In genomic region chr16:67177743-67178699, GRCh38 we compare ENCODE assay signal across 8 cellular contexts. TPM values are rescaled to one million over a fixed set of nuclear protein-coding genes. Genes with fewer than 3 reads are reported as not detected.
DNase-seq lines count a peak whose midpoint lies in the region; ATAC-seq, FAIRE-seq and TF ChIP-seq lines count a peak whose summit lies in the region.

No MANE protein-coding gene starts in this region.

- no peaks in the 10 kb centered on the region for H3K9me3 ChIP-seq in A549
- H3K9me3 ChIP-seq in K562 (replicated peaks; ENCODE audit: control insufficient read depth, insufficient read depth, low read depth, low read length), result no peaks in the 10 kb centered on the region
- H3K9me3 ChIP-seq in skeletal muscle tissue (ENCODE audit: control insufficient read depth in 3 of 3, low read length in 3 of 3), result no peaks in the 10 kb centered on the region

- intact Hi-C loops in K562 (cut with micrococcal nuclease), result no loop called here

- FAIRE-seq in A549 (lab: Jason Lieb, UNC) (no peak), K562 (lab: Jason Lieb, UNC) (no peak)

- H4K20me1 ChIP-seq in K562 (replicated peaks; ENCODE audit: control insufficient read depth, insufficient read depth, low read length), result no peaks in the 10 kb centered on the region

- TF ChIP-seq POLR2A in A549 (IDR thresholded peaks at IDR 0.05; ENCODE audit: low read length), result no peak
- TF ChIP-seq POLR2A in K562 (conservative IDR thresholded peaks at IDR 0.05), result no peak

- peaks cover 10% of the 10 kb centered on the region for H3K79me2 ChIP-seq in K562 (ENCODE audit: control insufficient read depth, insufficient read depth, low read length)

- DNase-seq in A549 (ENCODE audit: low read depth in 1 of 2, low spot score in 1 of 2) (peak; percentile 57 to 76), HFF-Myc (ENCODE audit: extremely low read depth, low read depth) (no peak), RKO (ENCODE audit: low spot score) (peak; percentile 80), K562 (ENCODE audit: extremely low read depth in 1 of 4, low spot score in 3 of 4) (peak; percentile 47 to 71 (median 65)), NOMO-1 treated with dmso at 0.1 percent for 144 hours (lab: John Stamatoyannopoulos, UW; ENCODE audit: unreplicated experiment) (no peak), NCI-H446 treated with DMSO at 0.1 percent for 48 hours (lab: John Stamatoyannopoulos, UW) (no peak)

- H3K4me3 ChIP-seq in A549 (peak overlapping the region; percentile 46), HFF-Myc (replicated peaks; ENCODE audit: low read depth, low read length) (peak overlapping the region; percentile 15), K562 (peak overlapping the region; percentile 32), iPS-11a (ENCODE audit: low read depth, low read length) (peak overlapping the region; percentile 63), skeletal muscle tissue (ENCODE audit: low read length in 3 of 3) (peak overlapping the region; percentile 62 to 73 (median 72))

- no peaks in the 10 kb centered on the region for H3K27me3 ChIP-seq in K562 (ENCODE audit: control insufficient read depth in 2 of 2, insufficient read depth in 2 of 2, low read length in 2 of 2)
- no peaks in the 10 kb centered on the region for H3K27me3 ChIP-seq in skeletal muscle tissue (ENCODE audit: control insufficient read depth in 3 of 3, insufficient read depth in 3 of 3, low read length in 3 of 3)

- ATAC-seq in A549, result peak; percentile 41 to 65
- ATAC-seq in K562, result peak; percentile 81

- H3K9me1 ChIP-seq in K562 (ENCODE audit: control insufficient read depth, insufficient read depth, low read length), result no peaks in the 10 kb centered on the region

- POLR2A ChIA-PET in A549 (lab: Yijun Ruan, JAX) (interaction anchor here (0.8 kb wide), 1 partner anchor 17 kb away, joined by 3 read pairs; no protein-coding TSS in a partner anchor), K562 (lab: Yijun Ruan, JAX) (interaction anchor here (0.7 to 1.1 kb wide), 4 partner anchors 11 to 290 kb away, joined by 3 read pairs; partner anchors contain the start of gene EXOC3L1)

- H2AFZ ChIP-seq in K562 (ENCODE audit: low read depth, low read length), result 0 out of 2 replicates have a peak overlapping the region, but pooled peaks have one; percentile 57

- WGBS in A549 (ENCODE audit: missing lambda C conversion rate), result 35% methylated on average over 11 of the region's 73 CpGs
- WGBS in K562 (ENCODE audit: insufficient coverage, low coverage, missing lambda C conversion rate), result 49% methylated on average over 56 of the region's 73 CpGs

- no peak for TF ChIP-seq CTCF in A549 (IDR thresholded peaks at IDR 0.05)
- no peak for TF ChIP-seq CTCF in HFF-Myc (IDR thresholded peaks at IDR 0.05; ENCODE audit: low read depth, low read length, missing control alignments)
- no peak for TF ChIP-seq CTCF in K562 (IDR thresholded peaks at IDR 0.05 in 2 of 3, conservative IDR thresholded peaks at IDR 0.05 in 1 of 3; ENCODE audit: insufficient read depth in 2 of 3, low read depth in 1 of 3, low read length in 3 of 3)

- in situ Hi-C loops in K562 (cut with MboI), result no loop called here

- peaks cover 36% of the 10 kb centered on the region for H3K4me1 ChIP-seq in A549
- peaks cover 9 to 48% of the 10 kb centered on the region in 2 experiments for H3K4me1 ChIP-seq in K562 (replicated peaks in 1 of 2; ENCODE audit: control insufficient read depth in 2 of 2, insufficient read depth in 2 of 2, low read length in 2 of 2)
- H3K4me1 ChIP-seq in skeletal muscle tissue (ENCODE audit: control insufficient read depth in 3 of 3, insufficient read depth in 3 of 3, low read length in 3 of 3), result peaks cover 57 to 75% (median 57%) of the 10 kb centered on the region in 3 donors

- BruUV-seq in K562 (replicated peaks; lab: Mats Ljungman, UMichigan), result no TSS peak

- TF ChIP-seq RAD21 in A549 (conservative IDR thresholded peaks at IDR 0.05 in 1 of 2, IDR thresholded peaks at IDR 0.05 in 1 of 2) (no peak), K562 (CRISPR knock-in tag; conservative IDR thresholded peaks at IDR 0.05 in 1 of 2, IDR thresholded peaks at IDR 0.05 in 1 of 2) (no peak)

- CTCF ChIA-PET in A549 (lab: Yijun Ruan, JAX), result interaction anchor here (1.2 to 20.5 kb wide), 8 partner anchors 8 to 200 kb away, joined by 3 to 314 read pairs (median 6); partner anchors contain the start of genes B3GNT9, EXOC3L1, FBXL8 and MATCAP1
- CTCF ChIA-PET in K562 (lab: Yijun Ruan, JAX; ENCODE audit: low intra/inter-chr PET ratio), result interaction anchor here (0.6 kb wide), 1 partner anchor 66 kb away, joined by 3 read pairs; no protein-coding TSS in a partner anchor

- H3K36me3 ChIP-seq in K562 (ENCODE audit: control insufficient read depth, insufficient read depth, low read length) (no peaks in the 10 kb centered on the region), skeletal muscle tissue (ENCODE audit: control insufficient read depth in 3 of 3, insufficient read depth in 3 of 3, low read length in 3 of 3) (peaks cover 10 to 14% (median 12%) of the 10 kb centered on the region in 3 donors)

- H3K4me2 ChIP-seq in A549 (peak overlapping the region; percentile 87), K562 (ENCODE audit: insufficient read depth, low read length) (peak overlapping the region; percentile 61; the same call in 1 of the 2 replicates)

- H3K27ac ChIP-seq in A549 (peak overlapping the region; percentile 57 to 77; a peak in 5 of 6 replicates), K562 (ENCODE audit: extremely low read depth, low read depth, low read length) (no peak overlapping the region), skeletal muscle tissue (ENCODE audit: low read depth, low read length) (no peak overlapping the region)

- H3K9ac ChIP-seq in K562 (ENCODE audit: insufficient read depth in 1 of 2, low read depth in 2 of 2, low read length in 2 of 2) (peak overlapping the region in 1 of 2 experiments; percentile 72; a peak in 2 of 4 replicates), skeletal muscle tissue (ENCODE audit: low read depth in 1 of 3, low read length in 3 of 3) (peak overlapping the region in 2 of 3 donors; percentile 4 to 77)

- no peak for TF ChIP-seq EP300 in A549 (IDR thresholded peaks at IDR 0.05)
- no peak for TF ChIP-seq EP300 in K562 (IDR thresholded peaks at IDR 0.05; ENCODE audit: low read length)

RNA-seq across cellular contexts. Expression of gene MATCAP1, which starts 5.7 kb away (rescaled TPM):
- 7.2 and 7.5 TPM in 2 replicates for polyA plus RNA-seq in A549 (2011; rRNA removed)
- polyA plus RNA-seq in A549 (2012; cell fraction: cytosol; rRNA removed), result 14.3 and 20.0 TPM in 2 replicates
- 109 and 134 TPM in 2 replicates for polyA plus RNA-seq in A549 (2012; cell fraction: nucleus; rRNA removed)
- 16.1 to 23.5 TPM (median 20.8 TPM) in 3 replicates for polyA plus RNA-seq in A549 (2017; fragmentation: RNase III; extraction: RNeasy Plus Mini Kit Qiagen cat#74134 plus additional on column Dnase treatment)
- polyA minus RNA-seq in A549 (2011; rRNA and poly(A)+ RNA removed), result 10.8 and 13.6 TPM in 2 replicates
- 49.6 and 111 TPM in 2 replicates for total RNA-seq in K562 (2011; cell fraction: chromatin; rRNA removed; ENCODE audit: low replicate concordance)
- total RNA-seq in K562 (2011; cell fraction: nucleolus; rRNA removed), result 67.4 and 83.6 TPM in 2 replicates
- 53.7 and 59.5 TPM in 2 replicates for total RNA-seq in K562 (2011; cell fraction: nucleoplasm; rRNA removed)
- 10.3 and 13.2 TPM in 2 replicates for total RNA-seq in K562 (2014; rRNA removed)
- 5.6 and 6.0 TPM in 2 replicates for total RNA-seq in K562 (2014; rRNA removed; fragmentation: Illumina TruSeq; extraction: Trizol)
- 9.2 and 9.9 TPM in 2 replicates for total RNA-seq in K562 (2015; rRNA removed; fragmentation: Illumina TruSeq; extraction: Trizol)
- total RNA-seq in K562 (2021), result 16.6 and 16.9 TPM in 2 replicates
- polyA plus RNA-seq in K562 (2011; rRNA removed), result 13.4 and 17.8 TPM in 2 replicates
- 19.3 and 25.9 TPM in 2 replicates for polyA plus RNA-seq in K562 (2011; cell fraction: cytosol; rRNA removed)
- 127 and 197 TPM in 2 replicates for polyA plus RNA-seq in K562 (2011; cell fraction: nucleus; rRNA removed)
- polyA plus RNA-seq in K562 (2012), result 18.3 and 21.0 TPM in 2 replicates
- 10.6 and 12.0 TPM in 2 replicates for polyA plus RNA-seq in K562 (2014; fragmentation: Illumina TruSeq; extraction: Trizol)
- polyA plus RNA-seq in K562 (2014; fragmentation: Nextera tagmentation; extraction: Ambion mirVana), result 1 to 10 TPM; 3.4 to 3.8 TPM
- polyA plus RNA-seq in K562 (2014; rRNA removed), result 20.5 and 27.5 TPM in 2 replicates
- polyA minus RNA-seq in K562 (2011; rRNA and poly(A)+ RNA removed), result 5.0 and 6.0 TPM in 2 replicates
- 5.5 and 9.5 TPM in 2 replicates for polyA minus RNA-seq in K562 (2011; cell fraction: cytosol; rRNA and poly(A)+ RNA removed)
- polyA minus RNA-seq in K562 (2011; cell fraction: nucleus; rRNA and poly(A)+ RNA removed), result 28.1 and 37.3 TPM in 2 replicates
- 5.2 TPM for total RNA-seq in skeletal muscle tissue

RNA-seq across cellular contexts. Expression of gene NOL3, which starts 7.7 kb away (rescaled TPM):
- polyA plus RNA-seq in A549 (2011; rRNA removed) (22.6 and 24.4 TPM in 2 replicates), A549 (2017; fragmentation: RNase III; extraction: RNeasy Plus Mini Kit Qiagen cat#74134 plus additional on column Dnase treatment) (38.5 to 41.3 TPM (median 39.1 TPM) in 3 replicates), K562 (2011; rRNA removed) (8.4 and 13.5 TPM in 2 replicates), K562 (2014; fragmentation: Illumina TruSeq; extraction: Trizol) (7.6 and 8.2 TPM in 2 replicates), K562 (2014; fragmentation: Nextera tagmentation; extraction: Ambion mirVana) (under 1 TPM; 0.45 to 0.69 TPM), K562 (2014; rRNA removed) (12.2 and 14.0 TPM in 2 replicates)
- polyA plus RNA-seq in A549 (2012; cell fraction: cytosol; rRNA removed), result 36.9 and 41.0 TPM in 2 replicates
- polyA plus RNA-seq in A549 (2012; cell fraction: nucleus; rRNA removed), result 53.4 and 79.4 TPM in 2 replicates
- 9.0 and 10.6 TPM in 2 replicates for polyA minus RNA-seq in A549 (2011; rRNA and poly(A)+ RNA removed)
- 81.0 and 88.7 TPM in 2 replicates for total RNA-seq in K562 (2011; cell fraction: chromatin; rRNA removed; ENCODE audit: low replicate concordance)
- total RNA-seq in K562 (2011; cell fraction: nucleolus; rRNA removed), result 34.7 and 39.7 TPM in 2 replicates
- total RNA-seq in K562 (2011; cell fraction: nucleoplasm; rRNA removed), result 64.6 and 93.4 TPM in 2 replicates
- total RNA-seq in K562 (2014; rRNA removed) (5.4 and 8.3 TPM in 2 replicates), K562 (2014; rRNA removed; fragmentation: Illumina TruSeq; extraction: Trizol) (3.4 and 4.3 TPM in 2 replicates), K562 (2015; rRNA removed; fragmentation: Illumina TruSeq; extraction: Trizol) (4.1 and 5.0 TPM in 2 replicates), K562 (2021) (7.0 and 9.3 TPM in 2 replicates), skeletal muscle tissue (11.0 TPM)
- 5.8 and 7.2 TPM in 2 replicates for polyA plus RNA-seq in K562 (2011; cell fraction: cytosol; rRNA removed)
- 50.0 and 53.8 TPM in 2 replicates for polyA plus RNA-seq in K562 (2011; cell fraction: nucleus; rRNA removed)
- 19.1 and 59.4 TPM in 2 replicates for polyA plus RNA-seq in K562 (2012)
- polyA minus RNA-seq in K562 (2011; rRNA and poly(A)+ RNA removed), result 3.4 and 5.6 TPM in 2 replicates
- polyA minus RNA-seq in K562 (2011; cell fraction: cytosol; rRNA and poly(A)+ RNA removed), result 1.9 and 2.5 TPM in 2 replicates
- polyA minus RNA-seq in K562 (2011; cell fraction: nucleus; rRNA and poly(A)+ RNA removed), result 5.4 and 10.3 TPM in 2 replicates

RNA-seq across cellular contexts. Expression of gene EXOC3L1, which starts 11.9 kb away (rescaled TPM):
- polyA plus RNA-seq in A549 (2011; rRNA removed) (0.06 TPM in 1 of 2 replicates, not detected in the other), A549 (2017; fragmentation: RNase III; extraction: RNeasy Plus Mini Kit Qiagen cat#74134 plus additional on column Dnase treatment) (not detected in 3 replicates), K562 (2011; rRNA removed) (0.08 TPM in 1 of 2 replicates, not detected in the other), K562 (2014; fragmentation: Illumina TruSeq; extraction: Trizol) (not detected in 2 replicates), K562 (2014; fragmentation: Nextera tagmentation; extraction: Ambion mirVana) (not detected), K562 (2014; rRNA removed) (not detected in 2 replicates)
- polyA plus RNA-seq in A549 (2012; cell fraction: cytosol; rRNA removed), result 0.12 and 0.15 TPM in 2 replicates
- 0.09 and 0.24 TPM in 2 replicates for polyA plus RNA-seq in A549 (2012; cell fraction: nucleus; rRNA removed)
- not detected in 2 replicates for polyA minus RNA-seq in A549 (2011; rRNA and poly(A)+ RNA removed)
- total RNA-seq in K562 (2011; cell fraction: chromatin; rRNA removed; ENCODE audit: low replicate concordance), result not detected in 2 replicates
- not detected in 2 replicates for total RNA-seq in K562 (2011; cell fraction: nucleolus; rRNA removed)
- total RNA-seq in K562 (2011; cell fraction: nucleoplasm; rRNA removed), result not detected in 2 replicates
- total RNA-seq in K562 (2014; rRNA removed) (0.12 TPM in 1 of 2 replicates, not detected in the other), K562 (2014; rRNA removed; fragmentation: Illumina TruSeq; extraction: Trizol) (not detected in 2 replicates), K562 (2015; rRNA removed; fragmentation: Illumina TruSeq; extraction: Trizol) (not detected in 2 replicates), K562 (2021) (not detected in 2 replicates), skeletal muscle tissue (5.2 TPM)
- polyA plus RNA-seq in K562 (2011; cell fraction: cytosol; rRNA removed), result 0.04 and 0.12 TPM in 2 replicates
- polyA plus RNA-seq in K562 (2011; cell fraction: nucleus; rRNA removed), result 0.11 TPM in 1 of 2 replicates, not detected in the other
- 0.10 and 0.11 TPM in 2 replicates for polyA plus RNA-seq in K562 (2012)
- not detected in 2 replicates for polyA minus RNA-seq in K562 (2011; rRNA and poly(A)+ RNA removed)
- not detected in 2 replicates for polyA minus RNA-seq in K562 (2011; cell fraction: cytosol; rRNA and poly(A)+ RNA removed)
- polyA minus RNA-seq in K562 (2011; cell fraction: nucleus; rRNA and poly(A)+ RNA removed), result not detected in 2 replicates

RNA-seq across cellular contexts. Expression of gene HSF4, which starts 13.5 kb away (rescaled TPM):
- polyA plus RNA-seq in A549 (2011; rRNA removed) (8.3 and 11.7 TPM in 2 replicates), A549 (2017; fragmentation: RNase III; extraction: RNeasy Plus Mini Kit Qiagen cat#74134 plus additional on column Dnase treatment) (15.3 to 22.0 TPM (median 18.9 TPM) in 3 replicates), K562 (2011; rRNA removed) (7.3 and 19.2 TPM in 2 replicates), K562 (2014; fragmentation: Illumina TruSeq; extraction: Trizol) (9.2 and 12.8 TPM in 2 replicates), K562 (2014; fragmentation: Nextera tagmentation; extraction: Ambion mirVana) (under 1 TPM in 1 of 2 experiments, not detected in 1; 0.50 TPM), K562 (2014; rRNA removed) (21.4 and 35.4 TPM in 2 replicates)
- 12.1 and 13.7 TPM in 2 replicates for polyA plus RNA-seq in A549 (2012; cell fraction: cytosol; rRNA removed)
- polyA plus RNA-seq in A549 (2012; cell fraction: nucleus; rRNA removed), result 198 and 241 TPM in 2 replicates
- 4.9 and 5.0 TPM in 2 replicates for polyA minus RNA-seq in A549 (2011; rRNA and poly(A)+ RNA removed)
- 143 and 358 TPM in 2 replicates for total RNA-seq in K562 (2011; cell fraction: chromatin; rRNA removed; ENCODE audit: low replicate concordance)
- 185 and 204 TPM in 2 replicates for total RNA-seq in K562 (2011; cell fraction: nucleolus; rRNA removed)
- 149 and 156 TPM in 2 replicates for total RNA-seq in K562 (2011; cell fraction: nucleoplasm; rRNA removed)
- total RNA-seq in K562 (2014; rRNA removed) (8.3 and 13.2 TPM in 2 replicates), K562 (2014; rRNA removed; fragmentation: Illumina TruSeq; extraction: Trizol) (3.4 and 5.3 TPM in 2 replicates), K562 (2015; rRNA removed; fragmentation: Illumina TruSeq; extraction: Trizol) (9.7 and 9.8 TPM in 2 replicates), K562 (2021) (22.6 and 25.2 TPM in 2 replicates), skeletal muscle tissue (3.7 TPM)
- polyA plus RNA-seq in K562 (2011; cell fraction: cytosol; rRNA removed), result 8.5 and 10.2 TPM in 2 replicates
- polyA plus RNA-seq in K562 (2011; cell fraction: nucleus; rRNA removed), result 197 and 252 TPM in 2 replicates
- polyA plus RNA-seq in K562 (2012), result 28.8 and 44.0 TPM in 2 replicates
- polyA minus RNA-seq in K562 (2011; rRNA and poly(A)+ RNA removed), result 1.5 and 4.8 TPM in 2 replicates
- 3.6 and 5.6 TPM in 2 replicates for polyA minus RNA-seq in K562 (2011; cell fraction: cytosol; rRNA and poly(A)+ RNA removed)
- 25.0 and 38.5 TPM in 2 replicates for polyA minus RNA-seq in K562 (2011; cell fraction: nucleus; rRNA and poly(A)+ RNA removed)

RNA-seq across cellular contexts. Expression of gene E2F4, which starts 13.9 kb away (rescaled TPM):
- polyA plus RNA-seq in A549 (2011; rRNA removed) (65.1 and 71.8 TPM in 2 replicates), A549 (2017; fragmentation: RNase III; extraction: RNeasy Plus Mini Kit Qiagen cat#74134 plus additional on column Dnase treatment) (66.0 to 69.6 TPM (median 66.6 TPM) in 3 replicates), K562 (2011; rRNA removed) (83.4 and 101 TPM in 2 replicates), K562 (2014; fragmentation: Illumina TruSeq; extraction: Trizol) (127 and 129 TPM in 2 replicates), K562 (2014; fragmentation: Nextera tagmentation; extraction: Ambion mirVana) (10 to 100 TPM in 1 of 2 experiments, 1 to 10 TPM in 1; 9.7 to 18.9 TPM), K562 (2014; rRNA removed) (139 and 150 TPM in 2 replicates)
- 128 and 154 TPM in 2 replicates for polyA plus RNA-seq in A549 (2012; cell fraction: cytosol; rRNA removed)
- polyA plus RNA-seq in A549 (2012; cell fraction: nucleus; rRNA removed), result 347 and 361 TPM in 2 replicates
- 106 and 115 TPM in 2 replicates for polyA minus RNA-seq in A549 (2011; rRNA and poly(A)+ RNA removed)
- total RNA-seq in K562 (2011; cell fraction: chromatin; rRNA removed; ENCODE audit: low replicate concordance), result 211 and 651 TPM in 2 replicates
- total RNA-seq in K562 (2011; cell fraction: nucleolus; rRNA removed), result 388 and 435 TPM in 2 replicates
- total RNA-seq in K562 (2011; cell fraction: nucleoplasm; rRNA removed), result 240 and 280 TPM in 2 replicates
- total RNA-seq in K562 (2014; rRNA removed) (109 and 145 TPM in 2 replicates), K562 (2014; rRNA removed; fragmentation: Illumina TruSeq; extraction: Trizol) (52.8 and 64.0 TPM in 2 replicates), K562 (2015; rRNA removed; fragmentation: Illumina TruSeq; extraction: Trizol) (105 and 106 TPM in 2 replicates), K562 (2021) (114 and 115 TPM in 2 replicates), skeletal muscle tissue (32.4 TPM)
- polyA plus RNA-seq in K562 (2011; cell fraction: cytosol; rRNA removed), result 110 and 215 TPM in 2 replicates
- polyA plus RNA-seq in K562 (2011; cell fraction: nucleus; rRNA removed), result 277 and 411 TPM in 2 replicates
- 96.3 and 105 TPM in 2 replicates for polyA plus RNA-seq in K562 (2012)
- 61.7 and 80.1 TPM in 2 replicates for polyA minus RNA-seq in K562 (2011; rRNA and poly(A)+ RNA removed)
- 51.9 and 58.9 TPM in 2 replicates for polyA minus RNA-seq in K562 (2011; cell fraction: cytosol; rRNA and poly(A)+ RNA removed)
- polyA minus RNA-seq in K562 (2011; cell fraction: nucleus; rRNA and poly(A)+ RNA removed), result 108 and 112 TPM in 2 replicates

Comparison
In these comparisons a context has a peak if more than half of its experiments do, and no peak if none do; other contexts are left out.
1. DNase-seq: peak in A549 (2 of 2), RKO (single experiment) and K562 (4 of 4); none in HFF-Myc (single experiment), NOMO-1 treated with dmso at 0.1 percent for 144 hours (single experiment) and NCI-H446 treated with DMSO at 0.1 percent for 48 hours (single experiment).
2. H3K27ac ChIP-seq: peak in A549 (2 of 2); none in K562 (single experiment) and skeletal muscle tissue (single experiment).
3. H3K4me3 ChIP-seq: peak in every context shown above with its lines; median percentile 72 in skeletal muscle tissue; 63 in iPS-11a; 46 in A549; 32 in K562; 15 in HFF-Myc.
4. Of the 35 proteins assayed by ChIP-seq in both K562 and A549: peak only in K562: none; only in A549: none; in both: MAX; in neither: 33; mixed calls (peak in some experiments, not most) for 1.